13 cellular contexts compared by ENCODE assay signal in the genomic region with DNA sequence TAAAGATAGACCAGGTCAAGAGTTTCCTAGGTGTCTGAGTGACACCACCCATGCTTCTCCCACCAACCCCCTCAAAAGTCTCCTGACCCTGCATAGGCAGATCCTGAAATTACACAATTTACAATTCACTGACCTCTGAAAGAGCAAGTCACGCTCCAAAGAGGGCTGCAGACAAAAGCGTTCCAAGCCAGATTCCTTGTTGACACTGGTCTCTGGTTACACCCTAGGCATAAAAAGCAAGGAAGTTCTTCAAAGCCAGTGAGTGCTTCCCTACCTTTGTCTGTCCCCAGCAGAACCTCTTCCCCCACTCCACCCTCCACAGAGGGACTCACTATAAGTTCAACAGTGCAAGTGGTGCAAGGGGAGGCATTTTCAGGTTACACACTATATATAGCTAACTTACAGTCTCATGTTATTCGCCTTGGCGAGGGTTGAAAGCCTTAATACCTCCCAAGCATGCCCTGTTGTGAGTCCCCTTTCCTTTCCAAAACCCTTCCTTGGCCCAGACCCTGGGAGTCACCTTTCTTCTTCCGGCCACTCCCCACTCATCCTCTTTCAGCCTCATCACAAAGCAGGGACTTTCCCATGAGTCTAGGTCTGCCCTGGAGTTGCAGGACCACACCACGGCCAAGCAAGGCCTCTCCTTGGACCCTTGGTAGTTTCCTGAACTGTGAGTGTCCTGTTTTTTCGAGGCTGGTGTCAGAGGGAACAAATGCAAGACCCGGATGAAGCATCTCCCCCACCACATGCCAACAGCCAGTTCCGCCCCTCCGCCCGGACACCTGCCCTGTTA. TPM values are rescaled to one million over a fixed set of nuclear protein-coding genes. Genes with fewer than 3 reads are reported as not detected.
DNase-seq lines count a peak whose midpoint lies in the region; ATAC-seq and TF ChIP-seq lines count a peak whose summit lies in the region.
"Had no signal": no experiment of that assay in that cellular context is flagged by ENCODE, and none has a peak within 500 bp of the region (broad histone marks: within the 10 kb centered on the region; RNA-seq: fewer than 3 reads in every experiment).

No MANE protein-coding gene starts in this region.

- H3K36me3 ChIP-seq in heart left ventricle (no peaks in the 10 kb centered on the region), upper lobe of right lung (no peaks in the 10 kb centered on the region)
- H3K36me3 ChIP-seq: esophagus muscularis mucosa had no signal

- no peak for TF ChIP-seq POLR2A in heart left ventricle (IDR thresholded peaks at IDR 0.05)

- H3K27me3 ChIP-seq in heart left ventricle: no peaks in the 10 kb centered on the region
- H3K27me3 ChIP-seq in upper lobe of right lung: no peaks in the 10 kb centered on the region
- H3K27me3 ChIP-seq: body of pancreas, esophagus muscularis mucosa had no signal

- no peak for TF ChIP-seq CTCF in heart left ventricle (IDR thresholded peaks at IDR 0.05)
- TF ChIP-seq CTCF in mesothelial cell of epicardium (IDR thresholded peaks at IDR 0.05; ENCODE audit: unreplicated experiment): no peak
- no peak for TF ChIP-seq CTCF in upper lobe of right lung (IDR thresholded peaks at IDR 0.05)

- 66 to 78% (median 74%) methylated on average over 11 of the region's 11 CpGs for WGBS in heart left ventricle, 4 donors

- peaks cover 0 to 26% (median 1%) of the 10 kb centered on the region in 12 donors for H3K4me1 ChIP-seq in heart left ventricle
- peaks cover 27% of the 10 kb centered on the region for H3K4me1 ChIP-seq in upper lobe of right lung

- H3K9me3 ChIP-seq in heart left ventricle (no peaks in the 10 kb centered on the region), upper lobe of right lung (no peaks in the 10 kb centered on the region)
- H3K9me3 ChIP-seq: body of pancreas, esophagus muscularis mucosa had no signal

- H3K36me3 Mint-ChIP-seq in activated T-helper 17 cell treated with anti-CD3 and anti-CD28 coated beads, Interleukin-2, amount 50 U/mL, for 72 hours (ENCODE audit: low read depth): no peaks in the 10 kb centered on the region
- peaks cover 2% of the 10 kb centered on the region for H3K36me3 Mint-ChIP-seq in mesothelial cell of epicardium

- peaks cover 26% of the 10 kb centered on the region for H3K4me1 Mint-ChIP-seq in activated T-helper 17 cell treated with anti-CD3 and anti-CD28 coated beads, Interleukin-2, amount 50 U/mL, for 72 hours
- peaks cover 18% of the 10 kb centered on the region for H3K4me1 Mint-ChIP-seq in mesothelial cell of epicardium

- H3K4me3 Mint-ChIP-seq in activated T-helper 17 cell treated with anti-CD3 and anti-CD28 coated beads, Interleukin-2, amount 50 U/mL, for 72 hours: no peak overlapping the region
- H3K4me3 Mint-ChIP-seq in mesothelial cell of epicardium: no peak overlapping the region
- H3K4me3 Mint-ChIP-seq: T-helper 2 cell treated with Interferon-gamma antibody and Interleukin-4, amounts not matched to agents 5 μg/mL and 100 μg/mL, for 36 hours had no signal

- no peak overlapping the region for H3K4me3 ChIP-seq in heart left ventricle
- H3K4me3 ChIP-seq in upper lobe of right lung: no peak overlapping the region
- H3K4me3 ChIP-seq: body of pancreas, esophagus muscularis mucosa had no signal

- DNase-seq in heart left ventricle (no peak), left cardiac atrium (no peak), mesothelial cell of epicardium (ENCODE audit: low spot score in 2 of 2, unreplicated experiment in 2 of 2) (no peak), upper lobe of right lung (no peak), NCI-H1436 treated with DMSO at 0.1 percent for 48 hours (lab: John Stamatoyannopoulos, UW) (no peak), NCI-H1048 (lab: John Stamatoyannopoulos, UW) (no peak)
- DNase-seq: body of pancreas, GF-D8, Karpas-422 had no signal

- H3K27me3 Mint-ChIP-seq in activated T-helper 17 cell treated with anti-CD3 and anti-CD28 coated beads, Interleukin-2, amount 50 U/mL, for 72 hours: no peaks in the 10 kb centered on the region
- H3K27me3 Mint-ChIP-seq in mesothelial cell of epicardium (ENCODE audit: low read depth): no peaks in the 10 kb centered on the region

- H3K27ac ChIP-seq in heart left ventricle: no peak overlapping the region
- H3K27ac ChIP-seq in upper lobe of right lung: no peak overlapping the region
- H3K27ac ChIP-seq: body of pancreas, esophagus muscularis mucosa had no signal

- intact Hi-C loops in heart left ventricle (cut with DNase I): no loop called here
- intact Hi-C loops in left cardiac atrium (cut with DNase I): no loop called here
- intact Hi-C loops in upper lobe of right lung (cut with DNase I): no loop called here

- ATAC-seq in heart left ventricle (peak in 3 of 4 donors; percentile 18 to 30 (median 18)), left cardiac atrium (no peak), upper lobe of right lung (peak; percentile 31), HG03460 (IDR thresholded peaks at IDR 0.05; ENCODE audit: unreplicated experiment) (no peak)
- ATAC-seq in activated T-helper 17 cell treated with anti-CD3 and anti-CD28 coated beads, Interleukin-2, amount 50 U/mL, for 72 hours (replicated peaks): peak; percentile 24
- ATAC-seq: body of pancreas had no signal

- no peak overlapping the region for H3K27ac Mint-ChIP-seq in activated T-helper 17 cell treated with anti-CD3 and anti-CD28 coated beads, Interleukin-2, amount 50 U/mL, for 72 hours
- peak overlapping the region; percentile 22 for H3K27ac Mint-ChIP-seq in mesothelial cell of epicardium
- H3K27ac Mint-ChIP-seq: T-helper 2 cell treated with Interferon-gamma antibody and Interleukin-4, amounts not matched to agents 5 μg/mL and 100 μg/mL, for 36 hours had no signal

- H3K9me3 Mint-ChIP-seq in activated T-helper 17 cell treated with anti-CD3 and anti-CD28 coated beads, Interleukin-2, amount 50 U/mL, for 72 hours: no peaks in the 10 kb centered on the region
- H3K9me3 Mint-ChIP-seq in mesothelial cell of epicardium: no peaks in the 10 kb centered on the region
- H3K9me3 Mint-ChIP-seq: T-helper 2 cell treated with Interferon-gamma antibody and Interleukin-4, amounts not matched to agents 5 μg/mL and 100 μg/mL, for 36 hours had no signal

RNA-seq across cellular contexts. Expression of a gene that starts 58.0 kb away (rescaled TPM):
- total RNA-seq in heart left ventricle (10 to 100 TPM; 17.8 to 36.4 (median 21.1) TPM), left cardiac atrium (10 to 100 TPM; 20.6 to 29.5 TPM), mesothelial cell of epicardium (60.9 to 63.1 TPM (median 61.0 TPM) in 3 replicates), upper lobe of right lung (70.6 TPM)
- 10 to 100 TPM in 1 of 2 donors, 1 to 10 TPM in 1; 7.4 to 16.0 TPM for polyA plus RNA-seq in heart left ventricle
- total RNA-seq in activated T-helper 17 cell treated with anti-CD3 and anti-CD28 coated beads, Interleukin-2, amount 50 U/mL, for 72 hours: 1 to 10 TPM; 4.3 to 5.5 TPM

Comparison
In these comparisons a context has a peak if more than half of its experiments do, and no peak if none do; other contexts are left out.
1. ATAC-seq: peak in heart left ventricle (3 of 4), activated T-helper 17 cell treated with anti-CD3 and anti-CD28 coated beads, Interleukin-2, amount 50 U/mL, for 72 hours (single experiment) and upper lobe of right lung (single experiment); none in left cardiac atrium (0 of 2) and HG03460 (single experiment).